Comparison of ENCODE assay signal across 10 cellular contexts in genomic region chr7:158657189-158657746, GRCh38. TPM values are rescaled to one million over a fixed set of nuclear protein-coding genes. Genes with fewer than 3 reads are reported as not detected.
DNase-seq lines count a peak whose midpoint lies in the region; ATAC-seq and TF ChIP-seq lines count a peak whose summit lies in the region.
"Had no signal": no experiment of that assay in that cellular context is flagged by ENCODE, and none has a peak within 500 bp of the region (broad histone marks: within the 10 kb centered on the region; RNA-seq: fewer than 3 reads in every experiment).

No MANE protein-coding gene starts in this region.

- no peaks in the 10 kb centered on the region for H3K9me3 Mint-ChIP-seq in activated T-helper 17 cell treated with anti-CD3 and anti-CD28 coated beads, Interleukin-2, amount 50 U/mL, for 72 hours
- H3K9me3 Mint-ChIP-seq: mesothelial cell of epicardium had no signal

- no peaks in the 10 kb centered on the region for H3K27me3 ChIP-seq in esophagus squamous epithelium
- H3K27me3 ChIP-seq: sigmoid colon had no signal

- peaks cover 0 to 59% (median 0%) of the 10 kb centered on the region in 3 donors for H3K36me3 ChIP-seq in esophagus squamous epithelium

- peak overlapping the region; percentile 89 for H3K27ac Mint-ChIP-seq in activated T-helper 17 cell treated with anti-CD3 and anti-CD28 coated beads, Interleukin-2, amount 50 U/mL, for 72 hours
- H3K27ac Mint-ChIP-seq: mesothelial cell of epicardium had no signal

- H3K4me3 ChIP-seq in esophagus squamous epithelium = no peak overlapping the region
- H3K4me3 ChIP-seq: sigmoid colon had no signal

- H3K9me3 ChIP-seq in esophagus squamous epithelium = no peaks in the 10 kb centered on the region
- H3K9me3 ChIP-seq: sigmoid colon had no signal

- H3K4me1 ChIP-seq in esophagus squamous epithelium = no peaks in the 10 kb centered on the region
- H3K4me1 ChIP-seq: sigmoid colon had no signal

- DNase-seq in DMS53 (lab: John Stamatoyannopoulos, UW) = peak; percentile 13
- no peak for DNase-seq in DMS53 treated with DMSO at 0.1 percent for 48 hours (lab: John Stamatoyannopoulos, UW; ENCODE audit: unreplicated experiment)
- DNase-seq in amygdala (lab: John Stamatoyannopoulos, UW) = no peak
- DNase-seq in NCI-H1436 treated with DMSO at 0.1 percent for 48 hours (lab: John Stamatoyannopoulos, UW) = no peak
- no peak for DNase-seq in esophagus squamous epithelium (lab: John Stamatoyannopoulos, UW)
- DNase-seq: sigmoid colon had no signal

- peaks cover 80% of the 10 kb centered on the region for H3K36me3 Mint-ChIP-seq in activated T-helper 17 cell treated with anti-CD3 and anti-CD28 coated beads, Interleukin-2, amount 50 U/mL, for 72 hours (ENCODE audit: low read depth)

- 88 to 96% methylated on average over 2 of the region's 10 CpGs for WGBS in esophagus squamous epithelium, 2 donors

- no peak overlapping the region for H3K27ac ChIP-seq in esophagus squamous epithelium
- H3K27ac ChIP-seq: sigmoid colon had no signal

- H3K4me1 Mint-ChIP-seq in activated T-helper 17 cell treated with anti-CD3 and anti-CD28 coated beads, Interleukin-2, amount 50 U/mL, for 72 hours = peaks cover 21% of the 10 kb centered on the region

- H3K4me3 Mint-ChIP-seq in activated T-helper 17 cell treated with anti-CD3 and anti-CD28 coated beads, Interleukin-2, amount 50 U/mL, for 72 hours = peak overlapping the region; percentile 73
- H3K4me3 Mint-ChIP-seq: mesothelial cell of epicardium had no signal

- intact Hi-C loops in esophagus squamous epithelium (cut with DNase I) = no loop called here

- no peaks in the 10 kb centered on the region for H3K27me3 Mint-ChIP-seq in activated T-helper 17 cell treated with anti-CD3 and anti-CD28 coated beads, Interleukin-2, amount 50 U/mL, for 72 hours

- TF ChIP-seq CTCF in esophagus squamous epithelium (IDR thresholded peaks at IDR 0.05) = no peak

- no peak for TF ChIP-seq POLR2A in esophagus squamous epithelium (IDR thresholded peaks at IDR 0.05)

- ATAC-seq in GM19455 (IDR thresholded peaks at IDR 0.05; ENCODE audit: unreplicated experiment) (peak; percentile 52), HG03025 (IDR thresholded peaks at IDR 0.05; ENCODE audit: low FRiP score, unreplicated experiment) (peak; percentile 46)
- ATAC-seq in activated T-helper 17 cell treated with anti-CD3 and anti-CD28 coated beads, Interleukin-2, amount 50 U/mL, for 72 hours (replicated peaks) = no peak

RNA-seq across cellular contexts. Expression of gene NCAPG2, which starts 47.3 kb away (rescaled TPM):
- 100 to 1,000 TPM; 129 to 141 TPM for total RNA-seq in activated T-helper 17 cell treated with anti-CD3 and anti-CD28 coated beads, Interleukin-2, amount 50 U/mL, for 72 hours
- total RNA-seq in esophagus squamous epithelium = 10 to 100 TPM in 2 of 4 donors, 1 to 10 TPM in 2; 7.3 to 23.1 (median 13.7) TPM

Comparison
In these comparisons a context has a peak if more than half of its experiments do, and no peak if none do; other contexts are left out.
1. RNA of gene NCAPG2, which starts 47.3 kb away (total RNA-seq): 129 to 141 TPM in activated T-helper 17 cell treated with anti-CD3 and anti-CD28 coated beads, Interleukin-2, amount 50 U/mL, for 72 hours; 7.3 to 23.1 TPM in esophagus squamous epithelium; every median in the first group is over 4 times any median in the second.